12 cellular contexts compared by ENCODE assay signal in the genomic region with DNA sequence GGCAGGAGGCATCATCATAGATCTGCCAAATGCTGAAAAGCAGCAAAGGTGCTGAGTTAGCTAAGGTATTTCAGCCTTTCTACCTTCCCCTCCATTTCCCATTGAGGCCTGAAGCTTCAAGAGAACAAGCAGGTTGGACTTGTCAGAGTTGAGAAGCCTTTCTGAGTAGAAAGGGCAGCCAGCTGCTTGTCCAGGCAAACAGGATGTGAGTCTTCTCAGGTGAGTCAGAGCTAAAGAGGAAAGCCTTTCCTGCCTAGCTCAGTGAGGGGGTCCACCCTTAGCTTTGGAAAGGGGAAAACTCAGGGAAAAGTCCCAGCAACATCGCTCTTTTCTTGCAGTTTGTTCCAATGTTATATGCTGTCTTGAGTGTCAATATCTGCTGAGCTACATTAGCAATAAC. TPM values are rescaled to one million over a fixed set of nuclear protein-coding genes. Genes with fewer than 3 reads are reported as not detected.
DNase-seq lines count a peak whose midpoint lies in the region; ATAC-seq and TF ChIP-seq lines count a peak whose summit lies in the region.
"Had no signal": no experiment of that assay in that cellular context is flagged by ENCODE, and none has a peak within 500 bp of the region (broad histone marks: within the 10 kb centered on the region; RNA-seq: fewer than 3 reads in every experiment).

No MANE protein-coding gene starts in this region.

- no TSS peak for BruUV-seq in HCT116 (replicated peaks; lab: Mats Ljungman, UMichigan)

- ATAC-seq in HCT116 = peak; percentile 90
- ATAC-seq in activated T-helper 17 cell treated with anti-CD3 and anti-CD28 coated beads, Interleukin-2, amount 50 U/mL, for 72 hours (replicated peaks) = peak; percentile 76
- ATAC-seq in GM21423 (IDR thresholded peaks at IDR 0.05; ENCODE audit: unreplicated experiment) = no peak
- no peak for ATAC-seq in HG03520 (IDR thresholded peaks at IDR 0.05; ENCODE audit: unreplicated experiment)
- ATAC-seq in HG03097 (IDR thresholded peaks at IDR 0.05; ENCODE audit: low FRiP score, unreplicated experiment) = no peak

- H3K9ac ChIP-seq in HCT116 (ENCODE audit: low read length) = 0 out of 2 replicates have a peak overlapping the region, but pooled peaks have one; percentile 21

- H3K4me1 ChIP-seq in HCT116 (ENCODE audit: control insufficient read depth in 1 of 2, insufficient read depth in 2 of 2, low read length in 2 of 2) = peaks cover 3 to 22% of the 10 kb centered on the region in 2 experiments; a peak in 3 of 4 replicates
- H3K4me1 ChIP-seq: right lobe of liver had no signal

- no peaks in the 10 kb centered on the region for H3K27me3 Mint-ChIP-seq in activated T-helper 17 cell treated with anti-CD3 and anti-CD28 coated beads, Interleukin-2, amount 50 U/mL, for 72 hours

- peak overlapping the region; percentile 45 for H3K4me3 Mint-ChIP-seq in activated T-helper 17 cell treated with anti-CD3 and anti-CD28 coated beads, Interleukin-2, amount 50 U/mL, for 72 hours

- no peaks in the 10 kb centered on the region for H3K79me2 ChIP-seq in HCT116 (ENCODE audit: insufficient read depth, low read length)

- H3K9me3 ChIP-seq in HCT116 (ENCODE audit: control insufficient read depth in 1 of 2, insufficient read depth in 1 of 2, low read depth in 1 of 2, low read length in 2 of 2) = no peaks in the 10 kb centered on the region
- H3K9me3 ChIP-seq: Caco-2, right lobe of liver had no signal

- no peak for TF ChIP-seq RAD21 in HCT116 (IDR thresholded peaks at IDR 0.05; ENCODE audit: low read depth)

- H2AFZ ChIP-seq in HCT116 (ENCODE audit: low read depth, low read length, poor library complexity, severe bottlenecking) = peak overlapping the region; percentile 81

- peak overlapping the region; percentile 70 for H3K4me2 ChIP-seq in HCT116 (ENCODE audit: low read length)

- CTCF ChIA-PET in HCT116 (lab: Charles Lee) = interaction anchor here (0.7 to 2.2 kb wide), 5 partner anchors 11 to 79 kb away, joined by 3 to 12 read pairs (median 4); a partner anchor contains a TSS

- no peaks in the 10 kb centered on the region for H4K20me1 ChIP-seq in HCT116 (ENCODE audit: insufficient read depth)

- H3K27ac ChIP-seq in HCT116 (ENCODE audit: low read depth, low read length) = no peak overlapping the region
- H3K27ac ChIP-seq: right lobe of liver had no signal

- no peaks in the 10 kb centered on the region for H3K36me3 ChIP-seq in HCT116 (ENCODE audit: control insufficient read depth in 1 of 2, insufficient read depth in 2 of 2, low read length in 2 of 2)
- no peaks in the 10 kb centered on the region for H3K36me3 ChIP-seq in kidney epithelial cell (ENCODE audit: control insufficient read depth, insufficient read depth, low read length)
- H3K36me3 ChIP-seq: right lobe of liver had no signal

- intact Hi-C loops in HCT116 (cut with micrococcal nuclease) = no loop called here

- DNase-seq in DMS53 treated with DMSO at 0.1 percent for 48 hours (lab: John Stamatoyannopoulos, UW; ENCODE audit: unreplicated experiment) (peak; percentile 95), HCT116 (ENCODE audit: low read depth, low spot score) (peak; percentile 44), kidney epithelial cell (ENCODE audit: low read depth) (peak; percentile 63), NCI-H1048 (lab: John Stamatoyannopoulos, UW) (no peak)
- DNase-seq: mesenchymal stem cell, right lobe of liver, SHP77 treated with DMSO at 0.1 percent for 48 hours had no signal

- H3K9me2 ChIP-seq in HCT116 (ENCODE audit: insufficient read depth) = no peaks in the 10 kb centered on the region

- no peak for TF ChIP-seq CTCF in HCT116 (IDR thresholded peaks at IDR 0.05 in 2 of 3, conservative IDR thresholded peaks at IDR 0.05 in 1 of 3; ENCODE audit: borderline replicate concordance in 1 of 3, insufficient read depth in 1 of 3, low read depth in 2 of 3, low read length in 2 of 3)
- no peak for TF ChIP-seq CTCF in kidney epithelial cell (IDR thresholded peaks at IDR 0.05; ENCODE audit: insufficient read depth, low read length, poor library complexity, severe bottlenecking)

- POLR2A ChIA-PET in HCT116 (lab: Charles Lee) = interaction anchor here (0.7 to 1.1 kb wide), 3 partner anchors 10 to 16 kb away, joined by 3 to 8 read pairs (median 4); a partner anchor contains a TSS

- no peaks in the 10 kb centered on the region for H3K36me3 Mint-ChIP-seq in activated T-helper 17 cell treated with anti-CD3 and anti-CD28 coated beads, Interleukin-2, amount 50 U/mL, for 72 hours (ENCODE audit: low read depth)

- no peaks in the 10 kb centered on the region for H3K9me3 Mint-ChIP-seq in activated T-helper 17 cell treated with anti-CD3 and anti-CD28 coated beads, Interleukin-2, amount 50 U/mL, for 72 hours

- no peak overlapping the region for H3K27ac Mint-ChIP-seq in activated T-helper 17 cell treated with anti-CD3 and anti-CD28 coated beads, Interleukin-2, amount 50 U/mL, for 72 hours

- TF ChIP-seq POLR2A in HCT116 (IDR thresholded peaks at IDR 0.05; ENCODE audit: borderline replicate concordance, extremely low read depth, insufficient read depth, insufficient read length) = no peak

- RAD21 ChIA-PET in HCT116 (lab: Charles Lee; ENCODE audit: low non-redundant PET in 1 of 2, low total read pairs in 2 of 2, uncharacterized antibody in 2 of 2, unreplicated experiment in 2 of 2) = interaction anchor here in 1 of 2 experiments (0.7 kb wide), 1 partner anchor 70 kb away, joined by 3 read pairs; no protein-coding TSS in a partner anchor

- peak overlapping the region in 1 of 2 experiments; percentile 34; a peak in 2 of 4 replicates for H3K4me3 ChIP-seq in HCT116 (replicated peaks in 1 of 2; ENCODE audit: low read depth in 1 of 2, low read length in 2 of 2)
- H3K4me3 ChIP-seq in kidney epithelial cell (ENCODE audit: low read depth, low read length) = no peak overlapping the region
- H3K4me3 ChIP-seq: right lobe of liver had no signal

- H3K27me3 ChIP-seq in HCT116 (ENCODE audit: insufficient read depth, low read length) = no peaks in the 10 kb centered on the region
- no peaks in the 10 kb centered on the region for H3K27me3 ChIP-seq in kidney epithelial cell (ENCODE audit: control insufficient read depth, insufficient read depth, low read length)
- H3K27me3 ChIP-seq: right lobe of liver had no signal

- H3K4me1 Mint-ChIP-seq in activated T-helper 17 cell treated with anti-CD3 and anti-CD28 coated beads, Interleukin-2, amount 50 U/mL, for 72 hours = peaks cover 24% of the 10 kb centered on the region

TF ChIP-seq in HCT116, 20 proteins besides CTCF, POLR2A, EP300 and RAD21:
- TF ChIP-seq CBX3 (IDR thresholded peaks at IDR 0.05; ENCODE audit: low read depth) (peak; percentile 57; the same call in 1 of the 2 replicates), SRF (IDR thresholded peaks at IDR 0.05; ENCODE audit: low read depth) (no peak), POLR2AphosphoS5 (IDR thresholded peaks at IDR 0.05; ENCODE audit: low read depth, low read length) (peak; percentile 30; the same call in 1 of the 2 replicates), FOSL1 (IDR thresholded peaks at IDR 0.05; ENCODE audit: low read depth) (peak; percentile 88), JUND (IDR thresholded peaks at IDR 0.05) (peak; percentile 79), EZH2 (IDR thresholded peaks at IDR 0.05) (no peak), SP1 (IDR thresholded peaks at IDR 0.05; ENCODE audit: low read depth) (peak; percentile 86)
- TF ChIP-seq, protein P1, sequence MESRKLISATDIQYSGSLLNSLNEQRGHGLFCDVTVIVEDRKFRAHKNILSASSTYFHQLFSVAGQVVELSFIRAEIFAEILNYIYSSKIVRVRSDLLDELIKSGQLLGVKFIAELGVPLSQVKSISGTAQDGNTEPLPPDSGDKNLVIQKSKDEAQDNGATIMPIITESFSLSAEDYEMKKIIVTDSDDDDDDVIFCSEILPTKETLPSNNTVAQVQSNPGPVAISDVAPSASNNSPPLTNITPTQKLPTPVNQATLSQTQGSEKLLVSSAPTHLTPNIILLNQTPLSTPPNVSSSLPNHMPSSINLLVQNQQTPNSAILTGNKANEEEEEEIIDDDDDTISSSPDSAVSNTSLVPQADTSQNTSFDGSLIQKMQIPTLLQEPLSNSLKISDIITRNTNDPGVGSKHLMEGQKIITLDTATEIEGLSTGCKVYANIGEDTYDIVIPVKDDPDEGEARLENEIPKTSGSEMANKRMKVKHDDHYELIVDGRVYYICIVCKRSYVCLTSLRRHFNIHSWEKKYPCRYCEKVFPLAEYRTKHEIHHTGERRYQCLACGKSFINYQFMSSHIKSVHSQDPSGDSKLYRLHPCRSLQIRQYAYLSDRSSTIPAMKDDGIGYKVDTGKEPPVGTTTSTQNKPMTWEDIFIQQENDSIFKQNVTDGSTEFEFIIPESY (IDR thresholded peaks at IDR 0.05; ENCODE audit: extremely low read depth, insufficient replicate concordance, low read length) = peak; percentile 18

RNA-seq across cellular contexts. Expression of a gene that starts 13.2 kb away (rescaled TPM):
- total RNA-seq in HCT116 (2021; ENCODE audit: unreplicated experiment) = 16.8 TPM
- polyA plus RNA-seq in HCT116 (2012) = 16.3 and 19.4 TPM in 2 replicates
- 10 to 100 TPM in 1 of 2 donors, 1 to 10 TPM in 1; 2.8 to 21.7 TPM for total RNA-seq in activated T-helper 17 cell treated with anti-CD3 and anti-CD28 coated beads, Interleukin-2, amount 50 U/mL, for 72 hours
- 12.1 and 13.1 TPM in 2 replicates for total RNA-seq in kidney epithelial cell

RNA-seq across cellular contexts. Expression of a gene that starts 25.1 kb away (rescaled TPM):
- total RNA-seq in HCT116 (2021; ENCODE audit: unreplicated experiment) (8.7 TPM), kidney epithelial cell (7.9 and 9.4 TPM in 2 replicates)
- polyA plus RNA-seq in HCT116 (2012) = 4.0 and 4.5 TPM in 2 replicates
- 100 to 1,000 TPM in 1 of 2 donors, 10 to 100 TPM in 1; 31.5 to 111 TPM for total RNA-seq in activated T-helper 17 cell treated with anti-CD3 and anti-CD28 coated beads, Interleukin-2, amount 50 U/mL, for 72 hours

RNA-seq across cellular contexts. Expression of a gene that starts 27.2 kb away (rescaled TPM):
- total RNA-seq in HCT116 (2021; ENCODE audit: unreplicated experiment) = 0.79 TPM
- not detected in 2 replicates for polyA plus RNA-seq in HCT116 (2012)
- 100 to 1,000 TPM; 338 to 500 TPM for total RNA-seq in activated T-helper 17 cell treated with anti-CD3 and anti-CD28 coated beads, Interleukin-2, amount 50 U/mL, for 72 hours
- total RNA-seq in kidney epithelial cell = not detected in 2 replicates

RNA-seq across cellular contexts. Expression of a gene that starts 52.5 kb away (rescaled TPM):
- total RNA-seq in HCT116 (2021; ENCODE audit: unreplicated experiment) (0.30 TPM), kidney epithelial cell (2.5 TPM in 1 of 2 replicates, not detected in the other)
- polyA plus RNA-seq in HCT116 (2012) = not detected in 2 replicates
- total RNA-seq in activated T-helper 17 cell treated with anti-CD3 and anti-CD28 coated beads, Interleukin-2, amount 50 U/mL, for 72 hours = 100 to 1,000 TPM in 1 of 2 donors, 10 to 100 TPM in 1; 74.0 to 276 TPM

Comparison
In these comparisons a context has a peak if more than half of its experiments do, and no peak if none do; other contexts are left out.
1. ATAC-seq: peak in HCT116 (single experiment) and activated T-helper 17 cell treated with anti-CD3 and anti-CD28 coated beads, Interleukin-2, amount 50 U/mL, for 72 hours (single experiment); none in GM21423 (single experiment), HG03520 (single experiment) and HG03097 (single experiment).
2. RNA of a gene that starts 27.2 kb away (total RNA-seq): 338 to 500 TPM in activated T-helper 17 cell treated with anti-CD3 and anti-CD28 coated beads, Interleukin-2, amount 50 U/mL, for 72 hours; 0.79 TPM in HCT116 (single experiment) and not detected in kidney epithelial cell; every median in the first group is over 100 times any median in the second.